ENCODE assay signal across 8 cellular contexts in the genomic region with DNA sequence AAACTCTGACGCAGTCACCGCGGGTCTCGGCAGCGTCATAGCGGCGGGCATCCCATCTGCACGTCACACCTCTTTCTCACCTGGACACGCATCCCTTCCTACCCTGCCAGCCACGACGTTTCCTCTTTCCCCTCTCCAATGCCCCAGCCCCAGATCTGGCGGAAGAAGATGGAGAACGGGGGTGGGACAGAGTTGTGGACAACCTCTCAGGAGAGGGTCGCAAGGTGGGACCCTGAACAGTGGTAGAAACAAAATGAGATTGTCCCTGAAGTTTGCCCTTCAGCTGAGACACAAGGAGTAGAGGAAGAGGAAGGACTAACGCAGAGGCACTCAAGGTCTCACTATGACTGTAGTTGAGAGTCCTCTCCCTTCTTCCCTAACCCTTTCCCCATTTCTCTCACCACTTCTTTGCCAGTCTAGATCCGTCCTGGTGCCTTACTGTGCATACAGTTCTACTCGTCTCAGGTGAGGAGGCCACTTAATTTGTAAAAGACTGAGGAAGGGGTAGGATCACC. TPM values are rescaled to one million over a fixed set of nuclear protein-coding genes. Genes with fewer than 3 reads are reported as not detected.
DNase-seq lines count a peak whose midpoint lies in the region; ATAC-seq and TF ChIP-seq lines count a peak whose summit lies in the region.

No MANE protein-coding gene starts in this region.

- H3K79me2 ChIP-seq in mammary epithelial cell (ENCODE audit: insufficient read depth, low read length): peaks cover 52% of the 10 kb centered on the region

- no peaks in the 10 kb centered on the region for H4K20me1 ChIP-seq in mammary epithelial cell (ENCODE audit: insufficient read depth, low read length)

- in situ Hi-C loops in mammary epithelial cell (cut with MboI; ENCODE audit: low sequenced_read_pairs in 2 of 2): no loop called here

- peak overlapping the region; percentile 89 for H3K4me2 ChIP-seq in mammary epithelial cell (ENCODE audit: insufficient read depth, low read depth, low read length)

- H3K4me1 ChIP-seq in HUES6 (ENCODE audit: control insufficient read depth, insufficient read depth, low read length) (peaks cover 23% of the 10 kb centered on the region), mammary epithelial cell (ENCODE audit: insufficient read depth, low read length) (peaks cover 19% of the 10 kb centered on the region), mucosa of descending colon (ENCODE audit: low read depth) (peaks cover 18% of the 10 kb centered on the region)

- H3K9me3 ChIP-seq in HUES6 (ENCODE audit: control insufficient read depth, insufficient read depth, low read depth, low read length): no peaks in the 10 kb centered on the region
- no peaks in the 10 kb centered on the region for H3K9me3 ChIP-seq in mammary epithelial cell (replicated peaks; ENCODE audit: insufficient read depth, low read length)
- H3K9me3 ChIP-seq in mucosa of descending colon: no peaks in the 10 kb centered on the region

- BruUV-seq in mammary epithelial cell (replicated peaks; lab: Mats Ljungman, UMichigan): TSS peak; percentile 50

- intact Hi-C loops in mammary epithelial cell (cut with micrococcal nuclease) (loop anchor here (2.0 to 10.0 kb wide), 4 partner anchors 68 to 262 kb away; a partner anchor contains a TSS), mucosa of descending colon (cut with DNase I, micrococcal nuclease) (no loop called here)

- CTCF ChIA-PET in mammary epithelial cell (lab: Charles Lee; ENCODE audit: low non-redundant PET): no interaction called here

- ATAC-seq in mucosa of descending colon (peak; percentile 3), GM18519 (IDR thresholded peaks at IDR 0.05; ENCODE audit: low FRiP score, unreplicated experiment) (no peak), GM18861 (IDR thresholded peaks at IDR 0.05; ENCODE audit: unreplicated experiment) (no peak)

- H3K27ac ChIP-seq in HUES6 (ENCODE audit: low read depth, low read length) (no peak overlapping the region), mammary epithelial cell (ENCODE audit: insufficient read depth, low read depth, low read length) (peak overlapping the region; percentile 95)

- TF ChIP-seq CTCF in AG09309 (IDR thresholded peaks at IDR 0.05; ENCODE audit: control insufficient read depth, insufficient read depth, low read depth, low read length, missing control alignments): no peak
- TF ChIP-seq CTCF in mammary epithelial cell (conservative IDR thresholded peaks at IDR 0.05 in 1 of 2, IDR thresholded peaks at IDR 0.05 in 1 of 2; ENCODE audit: extremely low read depth in 1 of 2, insufficient read depth in 1 of 2, low read depth in 1 of 2, low read length in 2 of 2): no peak
- TF ChIP-seq CTCF in mucosa of descending colon (IDR thresholded peaks at IDR 0.05): no peak

- no peak for DNase-seq in AG09309 (ENCODE audit: low read depth)
- peak; percentile 93 for DNase-seq in mammary epithelial cell
- no peak for DNase-seq in mucosa of descending colon
- DNase-seq in activated CD8-positive, alpha-beta memory T cell treated with anti-CD3 and anti-CD28 coated beads, Interleukin-2, amount 50 U/mL, for 4 hours: no peak
- DNase-seq in cerebellar cortex (ENCODE audit: low spot score): no peak

- dilution Hi-C loops in mammary epithelial cell (cut with HindIII; ENCODE audit: low sequenced_read_pairs): no loop called here

- H3K9ac ChIP-seq in HUES6 (ENCODE audit: low read length) (peak overlapping the region; percentile 81), mammary epithelial cell (ENCODE audit: insufficient read depth, low read length) (peak overlapping the region; percentile 96)

- H3K36me3 ChIP-seq in HUES6 (ENCODE audit: control insufficient read depth, insufficient read depth, low read length) (peaks cover 36% of the 10 kb centered on the region), mammary epithelial cell (ENCODE audit: insufficient read depth, low read length) (peaks cover 14% of the 10 kb centered on the region), mucosa of descending colon (ENCODE audit: low read depth) (no peaks in the 10 kb centered on the region)

- H3K27me3 ChIP-seq in HUES6 (ENCODE audit: control insufficient read depth, insufficient read depth, low read length) (no peaks in the 10 kb centered on the region), mammary epithelial cell (ENCODE audit: insufficient read depth, low read length) (no peaks in the 10 kb centered on the region)

- peak overlapping the region; percentile 71 for H2AFZ ChIP-seq in mammary epithelial cell (ENCODE audit: low read depth, low read length)

- peak overlapping the region; percentile 94 for H3K4me3 ChIP-seq in AG09309 (ENCODE audit: control insufficient read depth, low read depth, low read length)
- H3K4me3 ChIP-seq in HUES6 (ENCODE audit: low read depth, low read length): peak overlapping the region; percentile 99
- H3K4me3 ChIP-seq in mammary epithelial cell (replicated peaks in 1 of 3; ENCODE audit: insufficient read depth in 1 of 3, low read depth in 2 of 3, low read length in 3 of 3): peak overlapping the region; percentile 66 to 70 (median 69)
- H3K4me3 ChIP-seq in mucosa of descending colon: peak overlapping the region; percentile 85

- WGBS in mammary epithelial cell (ENCODE audit: low coverage, missing lambda C conversion rate): 5% methylated on average over 15 of the region's 17 CpGs

RNA-seq across cellular contexts. Expression of a gene that starts 0.6 kb away (rescaled TPM):
- total RNA-seq in mammary epithelial cell: 10 to 100 TPM; 13.3 to 14.0 TPM
- 7.4 TPM for polyA plus RNA-seq in mammary epithelial cell
- 48.3 TPM for polyA minus RNA-seq in mammary epithelial cell
- total RNA-seq in mucosa of descending colon: 10 to 100 TPM in 2 of 3 donors, 1 to 10 TPM in 1; 9.5 to 16.2 (median 10.4) TPM

RNA-seq across cellular contexts. Expression of a gene that starts 17.7 kb away (rescaled TPM):
- 10 to 100 TPM; 19.0 to 41.3 TPM for total RNA-seq in mammary epithelial cell
- polyA plus RNA-seq in mammary epithelial cell: 45.2 TPM
- 9.0 TPM for polyA minus RNA-seq in mammary epithelial cell
- 10 to 100 TPM; 34.9 to 66.8 (median 35.1) TPM for total RNA-seq in mucosa of descending colon
